Comparison of ENCODE assay signal across 8 cellular contexts in the genomic region with DNA sequence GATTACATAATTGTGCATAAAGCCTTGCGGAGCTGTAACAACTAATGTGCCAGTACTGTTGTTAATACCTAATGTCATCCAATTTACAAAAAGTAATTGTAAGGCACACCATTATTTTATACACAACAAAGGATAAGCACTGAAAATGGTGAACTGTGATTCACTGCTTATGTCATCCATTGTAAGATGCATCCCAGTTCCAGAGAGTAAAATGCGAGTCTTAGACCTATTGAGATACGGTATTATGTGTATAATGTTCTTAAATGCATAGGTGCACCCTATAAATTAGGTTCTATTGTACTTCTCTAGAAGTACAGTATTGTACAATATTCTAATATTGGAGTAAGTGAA. TPM values are rescaled to one million over a fixed set of nuclear protein-coding genes. Genes with fewer than 3 reads are reported as not detected.
DNase-seq lines count a peak whose midpoint lies in the region; ATAC-seq and TF ChIP-seq lines count a peak whose summit lies in the region.

No MANE protein-coding gene starts in this region.

- H3K27ac ChIP-seq in SK-N-SH (ENCODE audit: low read depth in 2 of 2, low read length in 1 of 2) = peak overlapping the region; percentile 71 to 95

- H3K4me1 Mint-ChIP-seq in osteocyte (ENCODE audit: unreplicated experiment) = peaks cover 9% of the 10 kb centered on the region

- CTCF ChIA-PET in SK-N-SH (lab: Yijun Ruan, JAX) = interaction anchor here (1.2 to 4.9 kb wide), 7 partner anchors 11 to 696 kb away, joined by 3 to 30 read pairs (median 7); no protein-coding TSS in a partner anchor

- peaks cover 25% of the 10 kb centered on the region for H3F3A ChIP-seq in SK-N-SH (replicated peaks; ENCODE audit: insufficient read depth)

- TF ChIP-seq RAD21 in SK-N-SH (IDR thresholded peaks at IDR 0.05; ENCODE audit: low read length) = no peak

- H3K27me3 Mint-ChIP-seq in osteocyte (ENCODE audit: unreplicated experiment) = peaks cover 3% of the 10 kb centered on the region

- 0% methylated on average over 3 of the region's 3 CpGs for WGBS in SK-N-SH (ENCODE audit: low lambda C conversion rate)

- no peak for TF ChIP-seq EP300 in SK-N-SH (IDR thresholded peaks at IDR 0.05; ENCODE audit: borderline replicate concordance in 1 of 2, low read depth in 1 of 2, low read length in 1 of 2)

- H3K36me3 ChIP-seq in SK-N-SH (replicated peaks in 1 of 2; ENCODE audit: control insufficient read depth in 1 of 2, insufficient read depth in 2 of 2, low read length in 1 of 2) = peaks cover 13 to 25% of the 10 kb centered on the region in 2 experiments

- DNase-seq in SK-N-SH (no peak), RPMI7951 (ENCODE audit: low read depth) (peak; percentile 18), erythroblast (lab: John Stamatoyannopoulos, UW) (peak; percentile 59 to 76), osteocyte (ENCODE audit: extremely low spot score, unreplicated experiment) (no peak), NK-92 (lab: John Stamatoyannopoulos, UW; ENCODE audit: unreplicated experiment) (no peak)

- TF ChIP-seq CTCF in SK-N-SH (IDR thresholded peaks at IDR 0.05) = no peak
- TF ChIP-seq CTCF in osteocyte (IDR thresholded peaks at IDR 0.05) = no peak

- POLR2A ChIA-PET in SK-N-SH (lab: Yijun Ruan, JAX) = interaction anchor here (0.9 to 2.1 kb wide), 11 partner anchors 10 to 727 kb away, joined by 3 to 23 read pairs (median 5); partner anchors contain the start of genes APEX1, OSGEP, PIP4P1 and TEP1

- H3K27ac Mint-ChIP-seq in osteocyte (ENCODE audit: unreplicated experiment) = peak overlapping the region; percentile 96

- no peaks in the 10 kb centered on the region for H4K20me1 ChIP-seq in SK-N-SH (ENCODE audit: insufficient read depth)

- H3K9me3 ChIP-seq in SK-N-SH = no peaks in the 10 kb centered on the region

- peak overlapping the region; percentile 90 for H3K4me3 Mint-ChIP-seq in osteocyte (ENCODE audit: unreplicated experiment)

- H3K9ac ChIP-seq in SK-N-SH = peak overlapping the region; percentile 93

- no peak for TF ChIP-seq POLR2A in erythroblast (IDR thresholded peaks at IDR 0.05; ENCODE audit: low read length)

- no peak for ATAC-seq in SK-N-SH treated with all-trans-retinoic acid at 6 μM for 48 hours
- no peak for ATAC-seq in GM18909 (IDR thresholded peaks at IDR 0.05; ENCODE audit: poor library complexity, unreplicated experiment)
- ATAC-seq in HG02970 (IDR thresholded peaks at IDR 0.05; ENCODE audit: low FRiP score, unreplicated experiment) = no peak

- peak overlapping the region; percentile 83 for H2AFZ ChIP-seq in SK-N-SH (ENCODE audit: low read depth)

- H3K9me3 Mint-ChIP-seq in osteocyte (ENCODE audit: unreplicated experiment) = no peaks in the 10 kb centered on the region

- H3K27me3 ChIP-seq in SK-N-SH (ENCODE audit: insufficient read depth) = no peaks in the 10 kb centered on the region

- peak overlapping the region; percentile 74 for H3K4me3 ChIP-seq in SK-N-SH (ENCODE audit: low read depth in 2 of 2, low read length in 1 of 2)

- H3K36me3 Mint-ChIP-seq in osteocyte (ENCODE audit: unreplicated experiment) = peaks cover 9% of the 10 kb centered on the region

- no peaks in the 10 kb centered on the region for H3K4me1 ChIP-seq in SK-N-SH (ENCODE audit: control insufficient read depth in 1 of 2, insufficient read depth in 2 of 2, low read depth in 1 of 2, low read length in 1 of 2)

- H3K9me2 ChIP-seq in SK-N-SH = no peaks in the 10 kb centered on the region

- peak overlapping the region; percentile 64 for H3K4me2 ChIP-seq in SK-N-SH

- H3K79me2 ChIP-seq in SK-N-SH (ENCODE audit: insufficient read depth) = peaks cover 20% of the 10 kb centered on the region

TF ChIP-seq in SK-N-SH, 30 proteins besides CTCF, POLR2A, EP300 and RAD21 (continues in another document):
- TF ChIP-seq TCF12 (IDR thresholded peaks at IDR 0.05) = no peak
- no peak for TF ChIP-seq RCOR1 (IDR thresholded peaks at IDR 0.05; ENCODE audit: low read length)
- TF ChIP-seq YY1 (IDR thresholded peaks at IDR 0.05; ENCODE audit: low read depth) = no peak
- no peak for TF ChIP-seq MEF2A (IDR thresholded peaks at IDR 0.05; ENCODE audit: borderline replicate concordance, low read depth)
- TF ChIP-seq REST (IDR thresholded peaks at IDR 0.05; ENCODE audit: low read depth, low read length) = no peak
- no peak for TF ChIP-seq GABPA (IDR thresholded peaks at IDR 0.05; ENCODE audit: low read depth)
- TF ChIP-seq GATA2 (CRISPR knock-in tag; IDR thresholded peaks at IDR 0.05) = no peak
- TF ChIP-seq TEAD4 (IDR thresholded peaks at IDR 0.05; ENCODE audit: borderline replicate concordance, insufficient read depth) = no peak

TF ChIP-seq in SK-N-SH treated with all-trans-retinoic acid at 6 μM for 48 hours, 23 proteins besides CTCF, POLR2A, EP300 and RAD21 (continues in another document):
- no peak for TF ChIP-seq PATZ1 (CRISPR knock-in tag; IDR thresholded peaks at IDR 0.05; ENCODE audit: borderline replicate concordance)
- TF ChIP-seq ESRRG (CRISPR knock-in tag; IDR thresholded peaks at IDR 0.05) = no peak
- TF ChIP-seq BACH2 (CRISPR knock-in tag; IDR thresholded peaks at IDR 0.05; ENCODE audit: borderline replicate concordance) = no peak
- no peak for TF ChIP-seq ZNF565 (CRISPR knock-in tag; conservative IDR thresholded peaks at IDR 0.05; ENCODE audit: low read depth)
- no peak for TF ChIP-seq CSRNP3 (CRISPR knock-in tag; IDR thresholded peaks at IDR 0.05)
- TF ChIP-seq ZNF8 (CRISPR knock-in tag; IDR thresholded peaks at IDR 0.05) = no peak
- TF ChIP-seq OSR1 (CRISPR knock-in tag; IDR thresholded peaks at IDR 0.05) = no peak
- no peak for TF ChIP-seq CSDC2 (CRISPR knock-in tag; IDR thresholded peaks at IDR 0.05)
- TF ChIP-seq ZFP30 (CRISPR knock-in tag; IDR thresholded peaks at IDR 0.05) = no peak
- TF ChIP-seq, protein P1, sequence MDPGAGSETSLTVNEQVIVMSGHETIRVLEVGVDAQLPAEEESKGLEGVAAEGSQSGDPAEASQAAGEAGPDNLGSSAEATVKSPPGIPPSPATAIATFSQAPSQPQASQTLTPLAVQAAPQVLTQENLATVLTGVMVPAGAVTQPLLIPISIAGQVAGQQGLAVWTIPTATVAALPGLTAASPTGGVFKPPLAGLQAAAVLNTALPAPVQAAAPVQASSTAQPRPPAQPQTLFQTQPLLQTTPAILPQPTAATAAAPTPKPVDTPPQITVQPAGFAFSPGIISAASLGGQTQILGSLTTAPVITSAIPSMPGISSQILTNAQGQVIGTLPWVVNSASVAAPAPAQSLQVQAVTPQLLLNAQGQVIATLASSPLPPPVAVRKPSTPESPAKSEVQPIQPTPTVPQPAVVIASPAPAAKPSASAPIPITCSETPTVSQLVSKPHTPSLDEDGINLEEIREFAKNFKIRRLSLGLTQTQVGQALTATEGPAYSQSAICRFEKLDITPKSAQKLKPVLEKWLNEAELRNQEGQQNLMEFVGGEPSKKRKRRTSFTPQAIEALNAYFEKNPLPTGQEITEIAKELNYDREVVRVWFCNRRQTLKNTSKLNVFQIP (CRISPR knock-in tag; IDR thresholded peaks at IDR 0.05; ENCODE audit: borderline replicate concordance, low read depth) = no peak
- TF ChIP-seq ISL1 (CRISPR knock-in tag; IDR thresholded peaks at IDR 0.05) = no peak
- no peak for TF ChIP-seq GLIS3 (CRISPR knock-in tag; IDR thresholded peaks at IDR 0.05)
- no peak for TF ChIP-seq ARNTL (CRISPR knock-in tag; IDR thresholded peaks at IDR 0.05; ENCODE audit: borderline replicate concordance, low read depth)

RNA-seq across cellular contexts. Expression of gene PARP2, which starts 0.4 kb away (rescaled TPM):
- polyA plus RNA-seq in SK-N-SH (2012; rRNA removed) = 21.4 and 23.3 TPM in 2 replicates
- polyA plus RNA-seq in SK-N-SH (2012; cell fraction: cytosol; rRNA removed) = 21.9 and 24.0 TPM in 2 replicates
- polyA plus RNA-seq in SK-N-SH (2012; cell fraction: nucleus; rRNA removed) = 42.6 and 62.0 TPM in 2 replicates
- total RNA-seq in RPMI7951 (2014; rRNA removed; shearing (Covaris generic)) = 23.4 and 31.0 TPM in 2 replicates
- total RNA-seq in osteocyte = 22.7 and 25.3 TPM in 2 replicates

RNA-seq across cellular contexts. Expression of gene CCNB1IP1, which starts 10.8 kb away (rescaled TPM):
- polyA plus RNA-seq in SK-N-SH (2012; rRNA removed) = 35.4 and 48.5 TPM in 2 replicates
- polyA plus RNA-seq in SK-N-SH (2012; cell fraction: cytosol; rRNA removed) = 51.1 and 51.8 TPM in 2 replicates
- 23.1 and 38.6 TPM in 2 replicates for polyA plus RNA-seq in SK-N-SH (2012; cell fraction: nucleus; rRNA removed)
- total RNA-seq in RPMI7951 (2014; rRNA removed; shearing (Covaris generic)) = 51.2 and 52.4 TPM in 2 replicates
- 47.4 and 49.6 TPM in 2 replicates for total RNA-seq in osteocyte

RNA-seq across cellular contexts. Expression of gene TTC5, which starts 38.1 kb away (rescaled TPM):
- polyA plus RNA-seq in SK-N-SH (2012; rRNA removed) = 14.6 and 15.7 TPM in 2 replicates
- 19.0 and 25.6 TPM in 2 replicates for polyA plus RNA-seq in SK-N-SH (2012; cell fraction: cytosol; rRNA removed)
- polyA plus RNA-seq in SK-N-SH (2012; cell fraction: nucleus; rRNA removed) = 12.0 and 13.5 TPM in 2 replicates
- total RNA-seq in RPMI7951 (2014; rRNA removed; shearing (Covaris generic)) = 9.7 and 12.3 TPM in 2 replicates
- total RNA-seq in osteocyte = 24.5 and 25.4 TPM in 2 replicates

Comparison
In these comparisons a context has a peak if more than half of its experiments do, and no peak if none do; other contexts are left out.
1. DNase-seq: peak in RPMI7951 (single experiment) and erythroblast (2 of 2); none in SK-N-SH (single experiment), osteocyte (single experiment) and NK-92 (single experiment).